ENCODE assay signal across 8 cellular contexts in the genomic region with DNA sequence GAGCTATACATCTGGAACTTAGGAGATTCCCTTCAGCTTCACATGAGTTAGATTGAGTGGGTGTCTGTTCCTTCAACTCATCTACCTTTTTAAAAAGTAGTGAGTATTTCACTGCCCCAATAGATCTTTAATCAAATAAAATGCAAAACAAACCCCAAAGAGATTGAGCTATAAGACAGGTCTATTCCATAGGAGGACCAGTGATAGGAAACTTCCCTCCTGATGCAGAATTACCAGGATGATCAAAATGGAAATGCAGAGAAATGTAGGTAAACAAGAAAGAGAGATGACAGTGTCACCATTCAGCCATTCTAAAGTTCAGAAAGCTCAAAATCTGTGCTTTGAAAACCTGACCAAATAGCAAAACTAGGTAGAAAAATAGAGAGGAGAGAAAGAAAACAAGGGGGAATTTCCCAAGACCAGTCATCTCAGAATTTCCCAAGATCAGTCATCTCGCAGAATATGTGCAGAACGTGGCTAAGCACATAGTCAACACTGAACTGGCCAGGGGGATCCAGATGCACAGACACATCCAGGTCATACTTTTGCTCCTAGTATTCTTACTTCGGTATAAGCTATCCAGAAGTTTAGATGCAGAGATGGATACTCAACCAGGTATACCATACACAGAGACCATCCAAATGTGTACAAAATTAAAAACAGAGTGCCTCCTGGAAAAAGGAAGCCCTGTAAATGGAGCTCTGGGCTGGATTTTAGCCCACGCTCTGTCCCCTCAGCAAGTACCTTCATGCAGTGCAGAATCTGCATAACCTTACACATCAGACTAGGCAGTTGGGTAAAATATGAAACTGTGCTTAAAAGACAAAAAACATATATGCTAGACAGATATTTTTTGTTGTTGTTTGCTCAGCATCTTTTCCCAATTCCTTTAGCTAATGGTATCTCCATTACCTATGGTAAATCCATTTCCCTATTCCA. TPM values are rescaled to one million over a fixed set of nuclear protein-coding genes. Genes with fewer than 3 reads are reported as not detected.
DNase-seq lines count a peak whose midpoint lies in the region; ATAC-seq and TF ChIP-seq lines count a peak whose summit lies in the region.

No MANE protein-coding gene starts in this region.

- POLR2A ChIA-PET in GM10248 (lab: Yijun Ruan, JAX) = interaction anchor here (0.8 kb wide), 1 partner anchor 28 kb away, joined by 3 read pairs; the partner anchor contains the start of gene SLC41A2

- H3K27me3 ChIP-seq in kidney epithelial cell (ENCODE audit: control insufficient read depth, insufficient read depth, low read length) (no peaks in the 10 kb centered on the region), vagina (no peaks in the 10 kb centered on the region)

- no peak for TF ChIP-seq CTCF in GM10248 (IDR thresholded peaks at IDR 0.05; ENCODE audit: control extremely low read depth, extremely low read depth, low read depth, missing control alignments)
- no peak for TF ChIP-seq CTCF in kidney epithelial cell (IDR thresholded peaks at IDR 0.05; ENCODE audit: insufficient read depth, low read length, poor library complexity, severe bottlenecking)
- TF ChIP-seq CTCF in vagina (IDR thresholded peaks at IDR 0.05) = no peak

- H3K4me1 ChIP-seq in vagina = no peaks in the 10 kb centered on the region

- H3K4me3 ChIP-seq in kidney epithelial cell (ENCODE audit: low read depth, low read length) = no peak overlapping the region
- no peak overlapping the region for H3K4me3 ChIP-seq in vagina

- ATAC-seq in GM21423 (IDR thresholded peaks at IDR 0.05; ENCODE audit: unreplicated experiment) = peak; percentile 86
- peak; percentile 88 for ATAC-seq in HG03571 (IDR thresholded peaks at IDR 0.05; ENCODE audit: unreplicated experiment)

- CTCF ChIA-PET in GM10248 (lab: Yijun Ruan, JAX) = interaction anchor here (1.0 to 4.6 kb wide), 10 partner anchors 8 to 572 kb away, joined by 3 to 21 read pairs (median 4); no protein-coding TSS in a partner anchor

- DNase-seq in GM10248 (ENCODE audit: extremely low spot score) = peak; percentile 53
- DNase-seq in kidney epithelial cell (ENCODE audit: low read depth) = peak; percentile 52
- no peak for DNase-seq in NK-92 treated with Interleukin-12 subunit alpha and Interleukin-12 subunit beta, amount 100 ng/mL, for 24 hours (lab: John Stamatoyannopoulos, UW)
- DNase-seq in COLO668 (lab: John Stamatoyannopoulos, UW; ENCODE audit: unreplicated experiment) = no peak
- DNase-seq in DMS79 treated with DMSO at 0.1 percent for 48 hours (lab: John Stamatoyannopoulos, UW) = no peak
- no peak for DNase-seq in vagina (ENCODE audit: extremely low spot score in 2 of 2)

- no peak for TF ChIP-seq POLR2A in vagina (IDR thresholded peaks at IDR 0.05)

- no peaks in the 10 kb centered on the region for H3K9me3 ChIP-seq in vagina

- H3K36me3 ChIP-seq in kidney epithelial cell (ENCODE audit: control insufficient read depth, insufficient read depth, low read length) (no peaks in the 10 kb centered on the region), vagina (no peaks in the 10 kb centered on the region)

- no peak overlapping the region for H3K27ac ChIP-seq in vagina

- intact Hi-C loops in vagina (cut with DNase I) = no loop called here

RNA-seq across cellular contexts. Expression of gene SLC41A2, which starts 27.4 kb away (rescaled TPM):
- total RNA-seq in kidney epithelial cell (26.3 and 50.0 TPM in 2 replicates), vagina (19.9 TPM)

RNA-seq across cellular contexts. Expression of gene NOPCHAP1, which starts 55.5 kb away (rescaled TPM):
- total RNA-seq in kidney epithelial cell (9.9 and 10.5 TPM in 2 replicates), vagina (13.3 TPM)

Comparison
In these comparisons a context has a peak if more than half of its experiments do, and no peak if none do; other contexts are left out.
1. DNase-seq: peak in GM10248 (single experiment) and kidney epithelial cell (single experiment); none in NK-92 treated with Interleukin-12 subunit alpha and Interleukin-12 subunit beta, amount 100 ng/mL, for 24 hours (single experiment), COLO668 (single experiment), DMS79 treated with DMSO at 0.1 percent for 48 hours (single experiment) and vagina (0 of 2).